In the genomic region with DNA sequence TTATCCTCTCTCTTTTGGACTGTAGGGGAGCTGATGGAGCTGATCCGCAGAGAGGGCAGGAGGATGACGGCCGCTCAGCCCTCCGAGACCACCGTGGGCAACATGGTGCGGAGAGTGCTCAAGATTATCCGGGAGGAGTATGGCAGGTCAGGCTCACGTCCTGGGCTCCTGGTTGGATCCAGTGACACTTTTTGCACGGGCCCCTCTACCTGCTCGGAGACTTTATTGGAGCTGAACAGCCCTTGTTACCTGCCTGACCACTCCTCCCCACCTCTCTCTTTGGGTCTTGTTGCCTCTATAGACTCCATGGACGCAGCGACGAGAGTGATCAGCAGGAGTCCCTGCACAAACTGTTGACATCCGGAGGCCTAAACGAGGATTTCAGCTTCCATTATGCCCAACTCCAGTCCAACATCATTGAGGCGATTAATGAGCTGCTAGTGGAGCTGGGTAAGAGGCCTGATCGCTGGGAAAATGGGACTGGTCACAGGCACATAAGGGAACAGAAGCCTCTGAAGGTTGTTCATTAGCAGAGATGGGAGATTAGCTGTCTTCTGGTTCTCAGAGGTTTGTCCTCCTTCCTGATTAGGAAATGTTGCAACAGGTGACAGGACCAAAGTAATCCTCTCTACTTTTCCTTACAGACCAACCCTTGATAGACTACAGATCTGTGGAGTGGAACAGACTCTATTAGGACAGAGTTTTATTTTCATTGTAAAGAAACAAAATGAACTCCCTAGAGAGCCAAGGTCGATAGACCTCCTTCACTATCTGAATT, we compare ENCODE assay signal across 8 cellular contexts. TPM values are rescaled to one million over a fixed set of nuclear protein-coding genes. Genes with fewer than 3 reads are reported as not detected.
DNase-seq lines count a peak whose midpoint lies in the region; ATAC-seq, FAIRE-seq and TF ChIP-seq lines count a peak whose summit lies in the region.

No MANE protein-coding gene starts in this region.

- peak overlapping the region; percentile 71 for H2AFZ ChIP-seq in GM12878 (ENCODE audit: control insufficient read depth, low read depth, low read length)

- H3K4me2 ChIP-seq in GM12878 (ENCODE audit: control insufficient read depth, insufficient read depth), result peak overlapping the region; percentile 88

- H3K4me3 ChIP-seq in AG10803 (ENCODE audit: low read length), result peak overlapping the region; percentile 93
- peak overlapping the region; percentile 94 for H3K4me3 ChIP-seq in GM12878
- peak overlapping the region; percentile 87 for H3K4me3 ChIP-seq in lung
- H3K4me3 ChIP-seq in vagina, result peak overlapping the region; percentile 85 to 97

- intact Hi-C loops in GM12878 (cut with micrococcal nuclease; ENCODE audit: unreplicated experiment), result no loop called here
- intact Hi-C loops in vagina (cut with DNase I), result loop anchor here (5.0 to 10.0 kb wide), 2 partner anchors 49 to 64 kb away; a partner anchor contains a TSS

- peak overlapping the region; percentile 76 for H3K9ac ChIP-seq in GM12878 (ENCODE audit: control insufficient read depth, insufficient read depth, low read length)

- H3K4me1 ChIP-seq in GM12878 (ENCODE audit: control insufficient read depth, insufficient read depth, low read length), result peaks cover 4% of the 10 kb centered on the region
- H3K4me1 ChIP-seq in lung (ENCODE audit: control insufficient read depth in 2 of 2, insufficient read depth in 2 of 2, low read length in 2 of 2), result peaks cover 6 to 10% of the 10 kb centered on the region in 2 donors
- H3K4me1 ChIP-seq in vagina, result peaks cover 28% of the 10 kb centered on the region

- SMC1A ChIA-PET in GM12878 (lab: Charles Lee; ENCODE audit: uncharacterized antibody, unreplicated experiment), result interaction anchor here (1.0 to 1.7 kb wide), 8 partner anchors 11 to 143 kb away, joined by 3 to 4 read pairs (median 3); a partner anchor contains a TSS

- H4K20me1 ChIP-seq in GM12878 (ENCODE audit: control insufficient read depth, insufficient read depth), result no peaks in the 10 kb centered on the region

- ATAC-seq in HG03378 (IDR thresholded peaks at IDR 0.05; ENCODE audit: unreplicated experiment), result peak; percentile 0
- ATAC-seq in GM12878, result peak; percentile 2
- no peak for ATAC-seq in lung (ENCODE audit: insufficient read depth, low FRiP score)
- no peak for ATAC-seq in HG03196 (IDR thresholded peaks at IDR 0.05; ENCODE audit: unreplicated experiment)
- ATAC-seq in HG03175 (IDR thresholded peaks at IDR 0.05; ENCODE audit: unreplicated experiment), result no peak

- in situ Hi-C loops in GM12878 (cut with MboI), result no loop called here

- peak overlapping the region; percentile 78 for H3K27ac ChIP-seq in GM12878 (ENCODE audit: control insufficient read depth, insufficient read depth)
- H3K27ac ChIP-seq in lung (ENCODE audit: low read depth in 1 of 2, low read length in 1 of 2), result peak overlapping the region; percentile 70 to 91
- H3K27ac ChIP-seq in vagina, result peak overlapping the region; percentile 75

- FAIRE-seq in GM12878 (lab: Jason Lieb, UNC), result no peak

- TF ChIP-seq POLR2A in GM12878 (IDR thresholded peaks at IDR 0.05; ENCODE audit: low read depth, low read length) (no peak), vagina (IDR thresholded peaks at IDR 0.05) (no peak)

- H3K9me3 ChIP-seq in GM12878 (replicated peaks; ENCODE audit: control insufficient read depth, insufficient read depth, low read length) (no peaks in the 10 kb centered on the region; the same call in 2 of the 3 replicates), lung (ENCODE audit: control insufficient read depth in 2 of 2, insufficient read depth in 1 of 2, low read length in 1 of 2) (no peaks in the 10 kb centered on the region), vagina (no peaks in the 10 kb centered on the region)

- POLR2A ChIA-PET in GM12878 (lab: Charles Lee), result interaction anchor here (0.6 to 2.2 kb wide), 9 partner anchors 40 to 650 kb away, joined by 3 to 6 read pairs (median 3); a partner anchor contains a TSS

- peaks cover 5 to 15% of the 10 kb centered on the region in 2 experiments for H3K36me3 ChIP-seq in GM12878 (ENCODE audit: control insufficient read depth in 2 of 2, insufficient read depth in 2 of 2, low read length in 1 of 2)
- peaks cover 9 to 17% of the 10 kb centered on the region in 2 donors for H3K36me3 ChIP-seq in lung (ENCODE audit: control insufficient read depth in 2 of 2, insufficient read depth in 2 of 2, low read length in 2 of 2)
- H3K36me3 ChIP-seq in vagina, result peaks cover 0 to 37% of the 10 kb centered on the region in 2 donors

- TF ChIP-seq RAD21 in GM12878 (IDR thresholded peaks at IDR 0.05; ENCODE audit: insufficient read depth, low read depth, low read length), result no peak

- DNase-seq in AG10803 (ENCODE audit: low read depth) (no peak), GM12878 (ENCODE audit: low read depth, low spot score) (no peak), lung (ENCODE audit: low spot score) (no peak), vagina (ENCODE audit: extremely low spot score in 2 of 2) (no peak)
- DNase-seq in stimulated activated CD4-positive, alpha-beta T cell treated with anti-CD3 and anti-CD28 coated beads, Interleukin-2, amount 100 ng/mL, for 24 hours, result no peak

- RAD21 ChIA-PET in GM12878 (lab: Charles Lee; ENCODE audit: unreplicated experiment), result interaction anchor here (0.8 to 2.6 kb wide), 5 partner anchors 56 to 68 kb away, joined by 3 to 12 read pairs (median 3); a partner anchor contains a TSS

- H3K27me3 ChIP-seq in GM12878 (replicated peaks in 1 of 2; ENCODE audit: control insufficient read depth in 2 of 2, insufficient read depth in 2 of 2, low read length in 1 of 2), result no peaks in the 10 kb centered on the region
- H3K27me3 ChIP-seq in lung (ENCODE audit: control insufficient read depth, insufficient read depth), result no peaks in the 10 kb centered on the region
- H3K27me3 ChIP-seq in vagina, result no peaks in the 10 kb centered on the region

- no peak for TF ChIP-seq CTCF in AG10803 (conservative IDR thresholded peaks at IDR 0.05; ENCODE audit: low read length)
- TF ChIP-seq CTCF in GM12878 (IDR thresholded peaks at IDR 0.05 in 2 of 3, conservative IDR thresholded peaks at IDR 0.05 in 1 of 3; ENCODE audit: control insufficient read depth in 2 of 3, extremely low read depth in 1 of 3, insufficient read depth in 1 of 3, low read depth in 3 of 3, low read length in 3 of 3), result no peak
- no peak for TF ChIP-seq CTCF in lung (IDR thresholded peaks at IDR 0.05; ENCODE audit: control extremely low read depth, extremely low read depth)
- TF ChIP-seq CTCF in vagina (IDR thresholded peaks at IDR 0.05), result no peak

- TSS peak; percentile 77 for BruUV-seq in GM12878 (replicated peaks; lab: Mats Ljungman, UMichigan)

- H3K79me2 ChIP-seq in GM12878 (ENCODE audit: control insufficient read depth, insufficient read depth, low read length), result peaks cover 17% of the 10 kb centered on the region

- CTCF ChIA-PET in GM12878 (lab: Yijun Ruan, JAX), result interaction anchor here (0.5 to 3.2 kb wide), 11 partner anchors 9 to 299 kb away, joined by 3 to 20 read pairs (median 4); no protein-coding TSS in a partner anchor

- TF ChIP-seq EP300 in GM12878 (IDR thresholded peaks at IDR 0.05; ENCODE audit: borderline replicate concordance in 1 of 2, control insufficient read depth in 1 of 2, low read depth in 2 of 2, low read length in 2 of 2), result no peak

- WGBS in GM12878 (ENCODE audit: insufficient coverage, insufficient replicate concordance, low lambda C conversion rate, missing lambda C conversion rate), result 4% methylated on average over 18 of the region's 18 CpGs
- 9 to 12% methylated on average over 18 of the region's 18 CpGs for WGBS in lung, 2 donors

RNA-seq across cellular contexts. Expression of a gene that starts 0.7 kb away (rescaled TPM):
- 35.5 and 38.2 TPM in 2 replicates for total RNA-seq in GM12878 (2013; cell fraction: nucleolus; rRNA removed)
- total RNA-seq in GM12878 (2014; rRNA removed) (54.4 and 68.7 TPM in 2 replicates), GM12878 (2014; rRNA removed; fragmentation: Illumina TruSeq; extraction: Trizol) (36.9 and 39.6 TPM in 2 replicates), GM12878 (2021) (52.5 and 58.6 TPM in 2 replicates), lung (10 to 100 TPM; 34.7 to 35.4 TPM), vagina (22.8 TPM)
- polyA plus RNA-seq in GM12878 (2011; ENCODE audit: low read depth), result 32.2 TPM
- polyA plus RNA-seq in GM12878 (2011; rRNA removed) (125 and 168 TPM in 2 replicates), GM12878 (2014; fragmentation: Illumina TruSeq; extraction: Trizol) (72.5 and 78.8 TPM in 2 replicates), GM12878 (2014; fragmentation: Nextera tagmentation; extraction: Ambion mirVana) (10 to 100 TPM; 17.4 to 32.3 TPM), GM12878 (2014; rRNA removed) (72.2 and 91.4 TPM in 2 replicates), GM12878 (2016; fragmentation: Nextera tagmentation; extraction: Ambion mirVana) (10 to 100 TPM; 85.8 to 94.4 TPM), lung (10 to 100 TPM; 19.6 to 45.2 TPM)
- polyA plus RNA-seq in GM12878 (2011; cell fraction: cytosol; rRNA removed), result 150 and 158 TPM in 2 replicates
- 84.4 and 109 TPM in 2 replicates for polyA plus RNA-seq in GM12878 (2011; cell fraction: nucleus; rRNA removed)
- 37.3 and 38.7 TPM in 2 replicates for polyA plus RNA-seq in GM12878 (2012)
- polyA minus RNA-seq in GM12878 (2011; rRNA and poly(A)+ RNA removed), result 89.6 and 107 TPM in 2 replicates
- polyA minus RNA-seq in GM12878 (2011; cell fraction: cytosol; rRNA and poly(A)+ RNA removed), result 23.5 and 25.8 TPM in 2 replicates
- 25.3 and 53.3 TPM in 2 replicates for polyA minus RNA-seq in GM12878 (2011; cell fraction: nucleus; rRNA and poly(A)+ RNA removed)

RNA-seq across cellular contexts. Expression of a gene that starts 47.8 kb away (rescaled TPM):
- 112 and 123 TPM in 2 replicates for total RNA-seq in GM12878 (2013; cell fraction: nucleolus; rRNA removed)
- total RNA-seq in GM12878 (2014; rRNA removed) (17.1 and 24.5 TPM in 2 replicates), GM12878 (2014; rRNA removed; fragmentation: Illumina TruSeq; extraction: Trizol) (29.8 and 31.2 TPM in 2 replicates), GM12878 (2021) (22.4 and 23.8 TPM in 2 replicates), lung (10 to 100 TPM; 21.7 to 60.6 TPM), vagina (32.9 TPM)
- polyA plus RNA-seq in GM12878 (2011; ENCODE audit: low read depth), result 10.2 TPM
- polyA plus RNA-seq in GM12878 (2011; rRNA removed) (26.8 and 34.2 TPM in 2 replicates), GM12878 (2014; fragmentation: Illumina TruSeq; extraction: Trizol) (21.3 and 31.2 TPM in 2 replicates), GM12878 (2014; fragmentation: Nextera tagmentation; extraction: Ambion mirVana) (10 to 100 TPM; 17.9 to 23.4 TPM), GM12878 (2014; rRNA removed) (12.6 and 13.0 TPM in 2 replicates), GM12878 (2016; fragmentation: Nextera tagmentation; extraction: Ambion mirVana) (10 to 100 TPM; 15.1 to 15.8 TPM), lung (10 to 100 TPM; 10.1 to 18.1 TPM)
- polyA plus RNA-seq in GM12878 (2011; cell fraction: cytosol; rRNA removed), result 15.2 and 15.6 TPM in 2 replicates
- 31.1 and 35.9 TPM in 2 replicates for polyA plus RNA-seq in GM12878 (2011; cell fraction: nucleus; rRNA removed)
- 12.5 and 18.2 TPM in 2 replicates for polyA plus RNA-seq in GM12878 (2012)
- polyA minus RNA-seq in GM12878 (2011; rRNA and poly(A)+ RNA removed), result 56.0 and 68.4 TPM in 2 replicates
- polyA minus RNA-seq in GM12878 (2011; cell fraction: cytosol; rRNA and poly(A)+ RNA removed), result 7.4 and 8.6 TPM in 2 replicates
- polyA minus RNA-seq in GM12878 (2011; cell fraction: nucleus; rRNA and poly(A)+ RNA removed), result 16.6 and 20.1 TPM in 2 replicates

RNA-seq across cellular contexts. Expression of a gene that starts 48.0 kb away (rescaled TPM):
- 13.5 and 14.0 TPM in 2 replicates for total RNA-seq in GM12878 (2013; cell fraction: nucleolus; rRNA removed)
- total RNA-seq in GM12878 (2014; rRNA removed) (0.76 and 0.79 TPM in 2 replicates), GM12878 (2014; rRNA removed; fragmentation: Illumina TruSeq; extraction: Trizol) (0.40 and 0.46 TPM in 2 replicates), GM12878 (2021) (1.0 and 1.1 TPM in 2 replicates), lung (1 to 10 TPM; 4.9 to 8.7 TPM), vagina (8.3 TPM)
- 1.0 TPM for polyA plus RNA-seq in GM12878 (2011; ENCODE audit: low read depth)
- polyA plus RNA-seq in GM12878 (2011; rRNA removed) (2.4 and 5.5 TPM in 2 replicates), GM12878 (2014; fragmentation: Illumina TruSeq; extraction: Trizol) (0.27 and 0.32 TPM in 2 replicates), GM12878 (2014; fragmentation: Nextera tagmentation; extraction: Ambion mirVana) (under 1 TPM; 0.11 to 0.16 TPM), GM12878 (2014; rRNA removed) (0.46 and 0.66 TPM in 2 replicates), GM12878 (2016; fragmentation: Nextera tagmentation; extraction: Ambion mirVana) (1 to 10 TPM; 3.5 to 4.2 TPM), lung (1 to 10 TPM; 3.0 to 10.0 TPM)
- 4.5 and 4.9 TPM in 2 replicates for polyA plus RNA-seq in GM12878 (2011; cell fraction: cytosol; rRNA removed)
- polyA plus RNA-seq in GM12878 (2011; cell fraction: nucleus; rRNA removed), result 7.8 and 12.6 TPM in 2 replicates
- 2.0 and 2.9 TPM in 2 replicates for polyA plus RNA-seq in GM12878 (2012)
- 3.4 and 6.9 TPM in 2 replicates for polyA minus RNA-seq in GM12878 (2011; rRNA and poly(A)+ RNA removed)
- polyA minus RNA-seq in GM12878 (2011; cell fraction: cytosol; rRNA and poly(A)+ RNA removed), result 1.4 and 3.5 TPM in 2 replicates
- 8.7 and 9.3 TPM in 2 replicates for polyA minus RNA-seq in GM12878 (2011; cell fraction: nucleus; rRNA and poly(A)+ RNA removed)

Comparison
In these comparisons a context has a peak if more than half of its experiments do, and no peak if none do; other contexts are left out.
1. ATAC-seq: peak in HG03378 (single experiment) and GM12878 (single experiment); none in lung (single experiment), HG03196 (single experiment) and HG03175 (single experiment).
2. Peak in every context shown above with its lines, with median percentiles within 50 percentile points of each other: H3K4me3 ChIP-seq and H3K27ac ChIP-seq.